8 cellular contexts compared by ENCODE assay signal in genomic region chr4:103046416-103047290, GRCh38. TPM values are rescaled to one million over a fixed set of nuclear protein-coding genes. Genes with fewer than 3 reads are reported as not detected.
DNase-seq lines count a peak whose midpoint lies in the region; ATAC-seq and TF ChIP-seq lines count a peak whose summit lies in the region.

No MANE protein-coding gene starts in this region.

- H3K4me1 ChIP-seq in CD8-positive, alpha-beta memory T cell (ENCODE audit: insufficient read depth, low read length): no peaks in the 10 kb centered on the region

- no peaks in the 10 kb centered on the region for H3K27me3 Mint-ChIP-seq in CD8-positive, alpha-beta memory T cell
- no peaks in the 10 kb centered on the region for H3K27me3 Mint-ChIP-seq in activated T-helper 17 cell treated with anti-CD3 and anti-CD28 coated beads, Interleukin-2, amount 50 U/mL, for 72 hours

- H3K27ac Mint-ChIP-seq in CD8-positive, alpha-beta memory T cell: peak overlapping the region in 4 of 8 donors; percentile 11 to 74 (median 64)
- H3K27ac Mint-ChIP-seq in activated T-helper 17 cell treated with anti-CD3 and anti-CD28 coated beads, Interleukin-2, amount 50 U/mL, for 72 hours: no peak overlapping the region

- H3K4me1 Mint-ChIP-seq in CD8-positive, alpha-beta memory T cell: peaks cover 0 to 8% (median 3%) of the 10 kb centered on the region in 3 donors
- H3K4me1 Mint-ChIP-seq in activated T-helper 17 cell treated with anti-CD3 and anti-CD28 coated beads, Interleukin-2, amount 50 U/mL, for 72 hours: peaks cover 11% of the 10 kb centered on the region

- H3K36me3 Mint-ChIP-seq in CD8-positive, alpha-beta memory T cell: peaks cover 19 to 59% (median 20%) of the 10 kb centered on the region in 3 donors
- peaks cover 79% of the 10 kb centered on the region for H3K36me3 Mint-ChIP-seq in activated T-helper 17 cell treated with anti-CD3 and anti-CD28 coated beads, Interleukin-2, amount 50 U/mL, for 72 hours (ENCODE audit: low read depth)

- TF ChIP-seq CTCF in retinal pigment epithelial cell (conservative IDR thresholded peaks at IDR 0.05; ENCODE audit: low read depth, low read length): peak; percentile 92

- H3K27me3 ChIP-seq in CD8-positive, alpha-beta memory T cell (ENCODE audit: insufficient read depth, low read length, poor library complexity, severe bottlenecking): no peaks in the 10 kb centered on the region

- CTCF ChIA-PET in CD8-positive, alpha-beta memory T cell (lab: Charles Lee): interaction anchor here (0.7 to 2.4 kb wide), 9 partner anchors 12 to 616 kb away, joined by 3 to 14 read pairs (median 3); partner anchors contain the start of gene BDH2

- peak; percentile 97 for ATAC-seq in GM18868 (IDR thresholded peaks at IDR 0.05; ENCODE audit: unreplicated experiment)
- ATAC-seq in HG03025 (IDR thresholded peaks at IDR 0.05; ENCODE audit: low FRiP score, unreplicated experiment): peak; percentile 89
- peak; percentile 81 for ATAC-seq in activated T-helper 17 cell treated with anti-CD3 and anti-CD28 coated beads, Interleukin-2, amount 50 U/mL, for 72 hours (replicated peaks)
- peak; percentile 81 for ATAC-seq in Right ventricle myocardium superior (ENCODE audit: poor library complexity)

- H3K9me3 ChIP-seq in CD8-positive, alpha-beta memory T cell (ENCODE audit: low read length): no peaks in the 10 kb centered on the region

- intact Hi-C loops in Right ventricle myocardium superior (cut with DNase I): no loop called here

- no peak overlapping the region for H3K27ac ChIP-seq in CD8-positive, alpha-beta memory T cell (ENCODE audit: low read depth, low read length)

- no peak overlapping the region for H3K4me3 ChIP-seq in CD8-positive, alpha-beta memory T cell (ENCODE audit: low read length)
- no peak overlapping the region for H3K4me3 ChIP-seq in retinal pigment epithelial cell (ENCODE audit: low read length)

- H3K9me3 Mint-ChIP-seq in CD8-positive, alpha-beta memory T cell: no peaks in the 10 kb centered on the region
- no peaks in the 10 kb centered on the region for H3K9me3 Mint-ChIP-seq in activated T-helper 17 cell treated with anti-CD3 and anti-CD28 coated beads, Interleukin-2, amount 50 U/mL, for 72 hours

- peaks cover 6% of the 10 kb centered on the region for H3K36me3 ChIP-seq in CD8-positive, alpha-beta memory T cell (ENCODE audit: insufficient read depth, low read length)

- no peak overlapping the region for H3K4me3 Mint-ChIP-seq in CD8-positive, alpha-beta memory T cell
- H3K4me3 Mint-ChIP-seq in activated T-helper 17 cell treated with anti-CD3 and anti-CD28 coated beads, Interleukin-2, amount 50 U/mL, for 72 hours: no peak overlapping the region

- POLR2A ChIA-PET in CD8-positive, alpha-beta memory T cell (lab: Charles Lee): no interaction called here

- peak in 3 of 5 donors; percentile 47 to 63 (median 50) for DNase-seq in CD8-positive, alpha-beta memory T cell
- DNase-seq in NOMO-1 treated with DMSO at 0.1 percent for 48 hours (lab: John Stamatoyannopoulos, UW; ENCODE audit: unreplicated experiment) (peak; percentile 55), Right ventricle myocardium superior (no peak), retinal pigment epithelial cell (ENCODE audit: low read depth) (peak; percentile 17), DMS79 (lab: John Stamatoyannopoulos, UW) (no peak)

RNA-seq across cellular contexts. Expression of gene SLC9B1, which starts 27.1 kb away (rescaled TPM):
- total RNA-seq in CD8-positive, alpha-beta memory T cell: 1 to 10 TPM; 1.2 to 1.7 TPM
- 1.2 TPM for polyA plus RNA-seq in CD8-positive, alpha-beta memory T cell
- total RNA-seq in activated T-helper 17 cell treated with anti-CD3 and anti-CD28 coated beads, Interleukin-2, amount 50 U/mL, for 72 hours: 1 to 10 TPM; 1.1 to 2.6 TPM
- 0.65 TPM for total RNA-seq in Right ventricle myocardium superior

RNA-seq across cellular contexts. Expression of gene SLC9B2, which starts 29.9 kb away (rescaled TPM):
- 10 to 100 TPM; 35.8 to 37.0 TPM for total RNA-seq in CD8-positive, alpha-beta memory T cell
- polyA plus RNA-seq in CD8-positive, alpha-beta memory T cell: 19.1 TPM
- total RNA-seq in activated T-helper 17 cell treated with anti-CD3 and anti-CD28 coated beads, Interleukin-2, amount 50 U/mL, for 72 hours: 10 to 100 TPM; 26.0 to 36.5 TPM
- 2.4 TPM for total RNA-seq in Right ventricle myocardium superior

RNA-seq across cellular contexts. Expression of gene BDH2, which starts 53.0 kb away (rescaled TPM):
- total RNA-seq in CD8-positive, alpha-beta memory T cell: 10 to 100 TPM; 10.9 to 11.4 TPM
- 29.2 TPM for polyA plus RNA-seq in CD8-positive, alpha-beta memory T cell
- 10 to 100 TPM; 11.4 to 12.6 TPM for total RNA-seq in activated T-helper 17 cell treated with anti-CD3 and anti-CD28 coated beads, Interleukin-2, amount 50 U/mL, for 72 hours
- 20.1 TPM for total RNA-seq in Right ventricle myocardium superior

Comparison
In these comparisons a context has a peak if more than half of its experiments do, and no peak if none do; other contexts are left out.
1. DNase-seq: peak in CD8-positive, alpha-beta memory T cell (3 of 5), NOMO-1 treated with DMSO at 0.1 percent for 48 hours (single experiment) and retinal pigment epithelial cell (single experiment); none in Right ventricle myocardium superior (single experiment) and DMS79 (single experiment).
2. Peak in every context shown above with its lines, with median percentiles within 50 percentile points of each other: ATAC-seq.